ENCODE assay signal across 23 cellular contexts in the genomic region with DNA sequence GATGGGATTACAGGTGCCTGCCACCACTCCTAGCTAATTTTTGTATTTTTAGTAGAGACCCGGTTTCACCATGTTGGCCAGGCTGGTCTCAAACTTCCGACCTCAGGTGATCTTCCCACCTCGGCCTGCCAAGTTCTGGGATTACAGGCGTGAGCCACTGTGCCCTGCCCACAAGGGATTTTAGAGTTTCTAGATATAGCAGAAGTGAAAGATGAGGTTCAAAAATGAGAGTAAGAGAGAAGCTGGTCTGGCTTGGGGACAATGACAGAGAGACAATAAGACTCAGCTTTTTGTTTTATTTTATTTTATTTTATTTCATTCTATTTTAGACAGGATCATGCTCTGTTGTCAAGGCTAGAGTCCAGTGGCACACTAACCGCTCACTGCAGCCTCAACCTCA. TPM values are rescaled to one million over a fixed set of nuclear protein-coding genes. Genes with fewer than 3 reads are reported as not detected.
A peak's percentile ranks its signal among the peaks of the same experiment; 100 is the strongest.
DNase-seq lines count a peak whose midpoint lies in the region; ATAC-seq, FAIRE-seq and TF ChIP-seq lines count a peak whose summit lies in the region.
"Had no signal": no experiment of that assay in that cellular context is flagged by ENCODE, and none has a peak within 500 bp of the region (broad histone marks: within the 10 kb centered on the region; RNA-seq: fewer than 3 reads in every experiment).

No MANE protein-coding gene starts in this region.

- H3K27me3 ChIP-seq in GM12878 (replicated peaks in 1 of 2; ENCODE audit: control insufficient read depth in 2 of 2, insufficient read depth in 2 of 2, low read length in 1 of 2): no peaks in the 10 kb centered on the region
- H3K27me3 ChIP-seq: BLaER1 had no signal

- no TSS peak for BruUV-seq in GM12878 (replicated peaks; lab: Mats Ljungman, UMichigan)

- H3K9ac ChIP-seq in GM12878 (ENCODE audit: control insufficient read depth, insufficient read depth, low read length): no peak overlapping the region
- H3K9ac ChIP-seq: BLaER1, GM23248 had no signal

- H3K27ac Mint-ChIP-seq in activated naive CD4-positive, alpha-beta T cell treated with anti-CD3 and anti-CD28 coated beads, Interleukin-2, amount 10 ng/mL, durations not matched to agents 7 days and 5 days: peak overlapping the region; percentile 58
- H3K27ac Mint-ChIP-seq: B cell; CD4-positive, CD25-positive, alpha-beta regulatory T cell; CD8-positive, alpha-beta T cell had no signal

- 47% methylated on average over 5 of the region's 5 CpGs for WGBS in GM12878 (ENCODE audit: insufficient coverage, insufficient replicate concordance, low lambda C conversion rate, missing lambda C conversion rate)

- no peak overlapping the region for H3K4me2 ChIP-seq in GM12878 (ENCODE audit: control insufficient read depth, insufficient read depth)
- H3K4me2 ChIP-seq: BLaER1 had no signal

- no peak overlapping the region for H3K27ac ChIP-seq in GM12878 (ENCODE audit: control insufficient read depth, insufficient read depth)
- H3K27ac ChIP-seq: 22Rv1, BLaER1, C4-2B, GM23248 had no signal

- ATAC-seq in GM18867 (IDR thresholded peaks at IDR 0.05; ENCODE audit: unreplicated experiment): peak; percentile 43
- peak; percentile 38 for ATAC-seq in GM21390 (IDR thresholded peaks at IDR 0.05; ENCODE audit: unreplicated experiment)
- peak; percentile 63 for ATAC-seq in GM12878
- ATAC-seq in esophagus mucosa: no peak
- no peak for ATAC-seq in mucosa of descending colon
- ATAC-seq: CD8-positive, alpha-beta T cell had no signal

- no peaks in the 10 kb centered on the region for H3K4me1 Mint-ChIP-seq in activated naive CD4-positive, alpha-beta T cell treated with anti-CD3 and anti-CD28 coated beads, Interleukin-2, amount 10 ng/mL, durations not matched to agents 7 days and 5 days
- H3K4me1 Mint-ChIP-seq: B cell; CD4-positive, CD25-positive, alpha-beta regulatory T cell had no signal

- in situ Hi-C loops in GM12878 (cut with MboI): loop anchor here (25.0 kb wide), 1 partner anchor 1785 kb away; a partner anchor contains a TSS

- H3K36me3 ChIP-seq in GM12878 (ENCODE audit: control insufficient read depth in 2 of 2, insufficient read depth in 2 of 2, low read length in 1 of 2) (no peaks in the 10 kb centered on the region), mucosa of descending colon (ENCODE audit: low read depth) (no peaks in the 10 kb centered on the region)
- H3K36me3 ChIP-seq: BLaER1 had no signal

- H3K4me3 ChIP-seq in GM12878: no peak overlapping the region
- no peak overlapping the region for H3K4me3 ChIP-seq in mucosa of descending colon
- H3K4me3 ChIP-seq: BLaER1, GM23248 had no signal

- TF ChIP-seq RAD21 in GM12878 (IDR thresholded peaks at IDR 0.05; ENCODE audit: insufficient read depth, low read depth, low read length): no peak

- H3K36me3 Mint-ChIP-seq in activated naive CD4-positive, alpha-beta T cell treated with anti-CD3 and anti-CD28 coated beads, Interleukin-2, amount 10 ng/mL, durations not matched to agents 7 days and 5 days: no peaks in the 10 kb centered on the region
- H3K36me3 Mint-ChIP-seq: CD4-positive, CD25-positive, alpha-beta regulatory T cell; CD8-positive, alpha-beta T cell had no signal

- no peaks in the 10 kb centered on the region for H4K20me1 ChIP-seq in GM12878 (ENCODE audit: control insufficient read depth, insufficient read depth)
- H4K20me1 ChIP-seq: BLaER1 had no signal

- no peaks in the 10 kb centered on the region for H3K79me2 ChIP-seq in GM12878 (ENCODE audit: control insufficient read depth, insufficient read depth, low read length)

- TF ChIP-seq CTCF in GM12878 (IDR thresholded peaks at IDR 0.05 in 2 of 3, conservative IDR thresholded peaks at IDR 0.05 in 1 of 3; ENCODE audit: control insufficient read depth in 2 of 3, extremely low read depth in 1 of 3, insufficient read depth in 1 of 3, low read depth in 3 of 3, low read length in 3 of 3) (no peak), mucosa of descending colon (IDR thresholded peaks at IDR 0.05) (no peak)

- no peak for TF ChIP-seq EP300 in GM12878 (IDR thresholded peaks at IDR 0.05; ENCODE audit: borderline replicate concordance in 1 of 2, control insufficient read depth in 1 of 2, low read depth in 2 of 2, low read length in 2 of 2)

- H3K9me3 ChIP-seq in GM12878 (replicated peaks; ENCODE audit: control insufficient read depth, insufficient read depth, low read length) (no peaks in the 10 kb centered on the region; the same call in 2 of the 3 replicates), mucosa of descending colon (no peaks in the 10 kb centered on the region)
- H3K9me3 ChIP-seq: BLaER1, Caco-2 had no signal

- CTCF ChIA-PET in activated naive CD4-positive, alpha-beta T cell treated with anti-CD3 and anti-CD28 coated beads, Interleukin-2, amount 10 ng/mL, durations not matched to agents 7 days and 5 days (lab: Charles Lee): no interaction called here
- CTCF ChIA-PET in GM12878 (lab: Yijun Ruan, JAX): interaction anchor here (0.6 to 8.6 kb wide), 5 partner anchors 9 to 184 kb away, joined by 3 to 185 read pairs (median 3); no protein-coding TSS in a partner anchor

- FAIRE-seq in GM12878 (lab: Jason Lieb, UNC): no peak
- FAIRE-seq: A204.1, G401.6, H1 had no signal

- POLR2A ChIA-PET in GM12878 (lab: Charles Lee): interaction anchor here (3.3 kb wide), 1 partner anchor 10 kb away, joined by 25 read pairs; no protein-coding TSS in a partner anchor

- no peak for DNase-seq in activated naive CD4-positive, alpha-beta T cell treated with anti-CD3 and anti-CD28 coated beads, Interleukin-2, amount 10 ng/mL, durations not matched to agents 7 days and 5 days
- no peak for DNase-seq in activated naive CD4-positive, alpha-beta T cell (lab: John Stamatoyannopoulos, UW)
- no peak for DNase-seq in GM12878 (ENCODE audit: low read depth, low spot score)
- no peak for DNase-seq in NCI-H748 treated with DMSO at 0.1 percent for 48 hours (lab: John Stamatoyannopoulos, UW)
- no peak for DNase-seq in mucosa of descending colon
- DNase-seq: Caco-2; CD4-positive, CD25-positive, alpha-beta regulatory T cell; CD8-positive, alpha-beta T cell; DMS153; DND-41; GM23248; H7; HCEC 1CT had no signal

- H3K4me1 ChIP-seq in GM12878 (ENCODE audit: control insufficient read depth, insufficient read depth, low read length): no peaks in the 10 kb centered on the region
- no peaks in the 10 kb centered on the region for H3K4me1 ChIP-seq in mucosa of descending colon (ENCODE audit: low read depth)
- H3K4me1 ChIP-seq: Caco-2 had no signal

- intact Hi-C loops in GM12878 (cut with micrococcal nuclease; ENCODE audit: unreplicated experiment): no loop called here
- intact Hi-C loops in mucosa of descending colon (cut with DNase I, micrococcal nuclease): no loop called here

- peaks cover 18% of the 10 kb centered on the region for H3K27me3 Mint-ChIP-seq in activated naive CD4-positive, alpha-beta T cell treated with anti-CD3 and anti-CD28 coated beads, Interleukin-2, amount 10 ng/mL, durations not matched to agents 7 days and 5 days

- SMC1A ChIA-PET in GM12878 (lab: Charles Lee; ENCODE audit: uncharacterized antibody, unreplicated experiment): interaction anchor here (2.2 to 5.2 kb wide), 2 partner anchors 9 to 11 kb away, joined by 9 to 88 read pairs; no protein-coding TSS in a partner anchor

- H2AFZ ChIP-seq in GM12878 (ENCODE audit: control insufficient read depth, low read depth, low read length): no peak overlapping the region
- H2AFZ ChIP-seq: GM23248 had no signal

- no peak for TF ChIP-seq POLR2A in GM12878 (IDR thresholded peaks at IDR 0.05; ENCODE audit: low read depth, low read length)

- no peak overlapping the region for H3K4me3 Mint-ChIP-seq in activated naive CD4-positive, alpha-beta T cell treated with anti-CD3 and anti-CD28 coated beads, Interleukin-2, amount 10 ng/mL, durations not matched to agents 7 days and 5 days
- H3K4me3 Mint-ChIP-seq: B cell; CD4-positive, CD25-positive, alpha-beta regulatory T cell; CD8-positive, alpha-beta T cell had no signal

- no peaks in the 10 kb centered on the region for H3K9me3 Mint-ChIP-seq in activated naive CD4-positive, alpha-beta T cell treated with anti-CD3 and anti-CD28 coated beads, Interleukin-2, amount 10 ng/mL, durations not matched to agents 7 days and 5 days
- H3K9me3 Mint-ChIP-seq: CD8-positive, alpha-beta T cell had no signal

- RAD21 ChIA-PET in GM12878 (lab: Charles Lee; ENCODE audit: unreplicated experiment): interaction anchor here (4.7 kb wide), 1 partner anchor 9 kb away, joined by 58 read pairs; no protein-coding TSS in a partner anchor

TF ChIP-seq in GM12878, 131 proteins besides CTCF, POLR2A, EP300 and RAD21 (continues in another document):
- no peak for TF ChIP-seq NR2C2 (IDR thresholded peaks at IDR 0.05; ENCODE audit: borderline replicate concordance, control insufficient read depth, insufficient read length, low read depth)
- no peak for TF ChIP-seq GATAD2B (conservative IDR thresholded peaks at IDR 0.05; ENCODE audit: low read depth)
- peak in 1 of 2 experiments; percentile 21; a peak in 1 of 4 replicates for TF ChIP-seq IKZF2 (IDR thresholded peaks at IDR 0.05)
- TF ChIP-seq CBX5 (IDR thresholded peaks at IDR 0.05; ENCODE audit: low read depth): no peak
- TF ChIP-seq SPI1 (IDR thresholded peaks at IDR 0.05; ENCODE audit: borderline replicate concordance, insufficient read depth, low read depth, low read length): peak; percentile 54; the same call in 1 of the 2 replicates
- TF ChIP-seq JUND (IDR thresholded peaks at IDR 0.05; ENCODE audit: low read depth, low read length): no peak

RNA-seq across cellular contexts. Expression of a gene that starts 30.6 kb away (rescaled TPM):
- total RNA-seq in GM12878 (2013; cell fraction: nucleolus; rRNA removed): 3.7 and 4.6 TPM in 2 replicates
- total RNA-seq in GM12878 (2014; rRNA removed) (3.4 TPM in 2 replicates), GM12878 (2014; rRNA removed; fragmentation: Illumina TruSeq; extraction: Trizol) (5.2 and 5.9 TPM in 2 replicates), GM12878 (2021) (5.6 and 5.7 TPM in 2 replicates), esophagus mucosa (not detected), mucosa of descending colon (under 1 TPM in 1 of 3 donors, not detected in 2; 0.73 TPM)
- 4.6 TPM for polyA plus RNA-seq in GM12878 (2011; ENCODE audit: low read depth)
- polyA plus RNA-seq in GM12878 (2011; rRNA removed) (3.2 and 4.0 TPM in 2 replicates), GM12878 (2014; fragmentation: Illumina TruSeq; extraction: Trizol) (5.7 and 6.1 TPM in 2 replicates), GM12878 (2014; fragmentation: Nextera tagmentation; extraction: Ambion mirVana) (1 to 10 TPM; 7.1 to 9.0 TPM), GM12878 (2014; rRNA removed) (3.3 TPM in 2 replicates), GM12878 (2016; fragmentation: Nextera tagmentation; extraction: Ambion mirVana) (10 to 100 TPM in 1 of 2 experiments, 1 to 10 TPM in 1; 8.5 to 10.9 TPM)
- 2.2 and 2.6 TPM in 2 replicates for polyA plus RNA-seq in GM12878 (2011; cell fraction: cytosol; rRNA removed)
- 2.0 and 2.8 TPM in 2 replicates for polyA plus RNA-seq in GM12878 (2011; cell fraction: nucleus; rRNA removed)
- polyA plus RNA-seq in GM12878 (2012): 4.1 TPM in 2 replicates
- 5.4 and 7.2 TPM in 2 replicates for polyA minus RNA-seq in GM12878 (2011; rRNA and poly(A)+ RNA removed)
- 2.2 TPM in 1 of 2 replicates, not detected in the other for polyA minus RNA-seq in GM12878 (2011; cell fraction: cytosol; rRNA and poly(A)+ RNA removed)
- polyA minus RNA-seq in GM12878 (2011; cell fraction: nucleus; rRNA and poly(A)+ RNA removed): 1.9 and 2.6 TPM in 2 replicates
- total RNA-seq: Caco-2, GM23248 had no signal

Comparison
In these comparisons a context has a peak if more than half of its experiments do, and no peak if none do; other contexts are left out.
1. ATAC-seq: peak in GM18867 (single experiment), GM21390 (single experiment) and GM12878 (single experiment); none in esophagus mucosa (single experiment) and mucosa of descending colon (single experiment).